ENCODE assay signal across 13 cellular contexts in the genomic region with DNA sequence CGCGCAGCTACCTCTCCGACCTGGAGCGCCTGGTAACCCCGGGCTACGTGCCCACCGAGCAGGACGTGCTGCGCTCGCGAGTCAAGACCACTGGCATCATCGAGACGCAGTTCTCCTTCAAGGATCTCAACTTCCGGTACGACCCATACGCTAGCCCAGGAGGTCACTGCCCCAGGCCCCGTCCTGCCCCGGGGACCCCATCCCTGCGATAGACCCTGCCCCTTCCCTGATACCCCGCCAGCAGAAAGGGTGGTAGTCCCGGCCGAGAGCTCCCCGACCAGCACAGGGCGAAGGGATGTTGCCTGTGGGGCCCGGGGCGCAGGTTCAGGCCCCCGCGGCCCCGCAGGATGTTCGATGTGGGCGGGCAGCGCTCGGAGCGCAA. TPM values are rescaled to one million over a fixed set of nuclear protein-coding genes. Genes with fewer than 3 reads are reported as not detected.
DNase-seq lines count a peak whose midpoint lies in the region; ATAC-seq and TF ChIP-seq lines count a peak whose summit lies in the region.
"Had no signal": no experiment of that assay in that cellular context is flagged by ENCODE, and none has a peak within 500 bp of the region (broad histone marks: within the 10 kb centered on the region; RNA-seq: fewer than 3 reads in every experiment).

No MANE protein-coding gene starts in this region.

- no peaks in the 10 kb centered on the region for H3K36me3 ChIP-seq in CD8-positive, alpha-beta T cell (ENCODE audit: insufficient read depth, low read length)
- H3K36me3 ChIP-seq in skeletal muscle satellite cell (ENCODE audit: insufficient read depth, low read length), result no peaks in the 10 kb centered on the region

- intact Hi-C loops in CD8-positive, alpha-beta T cell (cut with DNase I, micrococcal nuclease), result loop anchor here (1.0 to 5.0 kb wide), 5 partner anchors 33 to 359 kb away; no protein-coding TSS in a partner anchor
- intact Hi-C loops in activated B cell treated with CpG ODN at 0.5 μM for 24 hours (cut with micrococcal nuclease), result loop anchor here (1.0 to 5.0 kb wide), 5 partner anchors 39 to 1176 kb away; partner anchors contain the start of genes DALRD3 and SEMA3F

- CTCF ChIA-PET in CD8-positive, alpha-beta T cell (lab: Charles Lee), result interaction anchor here (0.8 to 10.0 kb wide), 32 partner anchors 8 to 293 kb away, joined by 3 to 197 read pairs (median 7); partner anchors contain the start of genes GNAI2, IFRD2, LSMEM2 and SEMA3B
- CTCF ChIA-PET in activated B cell treated with CpG ODN at 0.5 μM for 24 hours (lab: Charles Lee), result interaction anchor here (0.5 to 5.4 kb wide), 13 partner anchors 26 to 905 kb away, joined by 3 to 100 read pairs (median 6); partner anchors contain the start of genes GNAI2 and IFRD2

- peak overlapping the region; percentile 64 for H3K4me2 ChIP-seq in skeletal muscle satellite cell (ENCODE audit: low read length)

- peaks cover 12% of the 10 kb centered on the region for H3K4me1 Mint-ChIP-seq in activated T-cell treated with anti-CD3 and anti-CD28 coated beads, Interleukin-2, amount 50 U/mL, for 72 hours (ENCODE audit: low read depth)
- H3K4me1 Mint-ChIP-seq in activated T-cell treated with anti-CD3 and anti-CD28 coated beads, Interleukin-2, amount 50 U/mL, for 4 hours (ENCODE audit: low read depth), result peaks cover 8% of the 10 kb centered on the region
- peaks cover 15% of the 10 kb centered on the region for H3K4me1 Mint-ChIP-seq in CD8-positive, alpha-beta T cell (ENCODE audit: low read depth)
- peaks cover 18% of the 10 kb centered on the region for H3K4me1 Mint-ChIP-seq in activated B cell treated with CpG ODN at 0.5 μM for 24 hours

- no peaks in the 10 kb centered on the region for H3K9me3 ChIP-seq in CD8-positive, alpha-beta T cell (ENCODE audit: low read length)
- no peaks in the 10 kb centered on the region for H3K9me3 ChIP-seq in skeletal muscle satellite cell (replicated peaks; ENCODE audit: low read length)

- H3K27me3 Mint-ChIP-seq in activated T-cell treated with anti-CD3 and anti-CD28 coated beads, Interleukin-2, amount 50 U/mL, for 72 hours (ENCODE audit: low read depth), result peaks cover 5% of the 10 kb centered on the region
- H3K27me3 Mint-ChIP-seq in activated T-cell treated with anti-CD3 and anti-CD28 coated beads, Interleukin-2, amount 50 U/mL, for 4 hours (ENCODE audit: low read depth), result peaks cover 8% of the 10 kb centered on the region
- peaks cover 6% of the 10 kb centered on the region for H3K27me3 Mint-ChIP-seq in CD8-positive, alpha-beta T cell (ENCODE audit: low read depth)
- H3K27me3 Mint-ChIP-seq in activated B cell treated with CpG ODN at 0.5 μM for 24 hours, result peaks cover 13% of the 10 kb centered on the region

- H3K4me3 ChIP-seq in CD8-positive, alpha-beta T cell (ENCODE audit: low read depth, low read length), result no peak overlapping the region
- H3K4me3 ChIP-seq in skeletal muscle satellite cell (ENCODE audit: low read length), result no peak overlapping the region

- no peak overlapping the region for H3K9ac ChIP-seq in skeletal muscle satellite cell (ENCODE audit: low read depth, low read length)

- H3K27ac ChIP-seq in CD8-positive, alpha-beta T cell (ENCODE audit: low read depth, low read length), result no peak overlapping the region
- H3K27ac ChIP-seq: RWPE1 had no signal

- H3K4me3 Mint-ChIP-seq in activated T-cell treated with anti-CD3 and anti-CD28 coated beads, Interleukin-2, amount 50 U/mL, for 72 hours, result peak overlapping the region; percentile 51 to 68
- H3K4me3 Mint-ChIP-seq in activated T-cell treated with anti-CD3 and anti-CD28 coated beads, Interleukin-2, amount 50 U/mL, for 4 hours, result no peak overlapping the region
- peak overlapping the region; percentile 42 for H3K4me3 Mint-ChIP-seq in CD8-positive, alpha-beta T cell
- H3K4me3 Mint-ChIP-seq in activated B cell treated with CpG ODN at 0.5 μM for 24 hours, result peak overlapping the region; percentile 32

- no peak for ATAC-seq in activated T-cell treated with anti-CD3 and anti-CD28 coated beads, Interleukin-2, amount 50 U/mL, for 72 hours (replicated peaks in 1 of 2)
- no peak for ATAC-seq in activated T-cell treated with anti-CD3 and anti-CD28 coated beads, Interleukin-2, amount 50 U/mL, for 4 hours
- no peak for ATAC-seq in CD8-positive, alpha-beta T cell
- no peak for ATAC-seq in activated B cell treated with CpG ODN at 0.5 μM for 24 hours (ENCODE audit: low read depth)

- H3K36me3 Mint-ChIP-seq in activated T-cell treated with anti-CD3 and anti-CD28 coated beads, Interleukin-2, amount 50 U/mL, for 72 hours (ENCODE audit: insufficient read depth in 2 of 2), result no peaks in the 10 kb centered on the region
- H3K36me3 Mint-ChIP-seq in activated T-cell treated with anti-CD3 and anti-CD28 coated beads, Interleukin-2, amount 50 U/mL, for 4 hours (ENCODE audit: insufficient read depth), result no peaks in the 10 kb centered on the region
- H3K36me3 Mint-ChIP-seq in CD8-positive, alpha-beta T cell, result no peaks in the 10 kb centered on the region
- H3K36me3 Mint-ChIP-seq in activated B cell treated with CpG ODN at 0.5 μM for 24 hours (ENCODE audit: low read depth), result no peaks in the 10 kb centered on the region

- TF ChIP-seq CTCF in CD8-positive, alpha-beta T cell (IDR thresholded peaks at IDR 0.05), result no peak
- TF ChIP-seq CTCF in activated B cell treated with CpG ODN at 0.5 μM for 24 hours (IDR thresholded peaks at IDR 0.05), result no peak

- no peak for DNase-seq in activated T-cell treated with anti-CD3 and anti-CD28 coated beads, Interleukin-2, amount 50 U/mL, for 72 hours
- no peak for DNase-seq in activated T-cell treated with anti-CD3 and anti-CD28 coated beads, Interleukin-2, amount 50 U/mL, for 4 hours
- no peak for DNase-seq in CD8-positive, alpha-beta T cell
- DNase-seq in activated B cell treated with CpG ODN at 0.5 μM for 24 hours (no peak), DMS 273 treated with DMSO at 0.1 percent for 48 hours (lab: John Stamatoyannopoulos, UW) (no peak)
- DNase-seq in activated naive CD4-positive, alpha-beta T cell (lab: John Stamatoyannopoulos, UW), result no peak
- DNase-seq: NCI-H2029, NCI-H510A had no signal

- POLR2A ChIA-PET in CD8-positive, alpha-beta T cell (lab: Charles Lee), result interaction anchor here (1.1 kb wide), 1 partner anchor 28 kb away, joined by 3 read pairs; no protein-coding TSS in a partner anchor
- POLR2A ChIA-PET in activated B cell treated with CpG ODN at 0.5 μM for 24 hours (lab: Charles Lee), result interaction anchor here (1.1 to 2.4 kb wide), 5 partner anchors 12 to 78 kb away, joined by 4 to 23 read pairs (median 6); no protein-coding TSS in a partner anchor

- H3K4me1 ChIP-seq in CD8-positive, alpha-beta T cell (ENCODE audit: insufficient read depth, low read length), result peaks cover 20% of the 10 kb centered on the region
- H3K4me1 ChIP-seq in skeletal muscle satellite cell (ENCODE audit: control insufficient read depth, insufficient read depth, low read length), result peaks cover 12% of the 10 kb centered on the region

- peaks cover 7% of the 10 kb centered on the region for H3K27me3 ChIP-seq in CD8-positive, alpha-beta T cell (ENCODE audit: insufficient read depth, low read length)
- H3K27me3 ChIP-seq in skeletal muscle satellite cell (ENCODE audit: control insufficient read depth, insufficient read depth, low read length), result peaks cover 40% of the 10 kb centered on the region

- no peaks in the 10 kb centered on the region for H3K9me3 Mint-ChIP-seq in activated T-cell treated with anti-CD3 and anti-CD28 coated beads, Interleukin-2, amount 50 U/mL, for 72 hours
- H3K9me3 Mint-ChIP-seq in activated T-cell treated with anti-CD3 and anti-CD28 coated beads, Interleukin-2, amount 50 U/mL, for 4 hours, result no peaks in the 10 kb centered on the region
- no peaks in the 10 kb centered on the region for H3K9me3 Mint-ChIP-seq in CD8-positive, alpha-beta T cell
- no peaks in the 10 kb centered on the region for H3K9me3 Mint-ChIP-seq in activated B cell treated with CpG ODN at 0.5 μM for 24 hours
- H3K9me3 Mint-ChIP-seq: CD4-positive, alpha-beta T cell had no signal

- H3K27ac Mint-ChIP-seq in activated T-cell treated with anti-CD3 and anti-CD28 coated beads, Interleukin-2, amount 50 U/mL, for 72 hours, result no peak overlapping the region
- H3K27ac Mint-ChIP-seq in CD8-positive, alpha-beta T cell, result no peak overlapping the region
- H3K27ac Mint-ChIP-seq in activated B cell treated with CpG ODN at 0.5 μM for 24 hours, result no peak overlapping the region

RNA-seq across cellular contexts. Expression of gene GNAT1, which starts 2.3 kb away (rescaled TPM):
- not detected for total RNA-seq in activated T-cell treated with anti-CD3 and anti-CD28 coated beads, Interleukin-2, amount 50 U/mL, for 72 hours
- not detected for total RNA-seq in activated T-cell treated with anti-CD3 and anti-CD28 coated beads, Interleukin-2, amount 50 U/mL, for 4 hours
- total RNA-seq in CD8-positive, alpha-beta T cell, result under 1 TPM; 0.28 to 0.30 TPM
- not detected in 2 replicates for total RNA-seq in activated B cell treated with CpG ODN at 0.5 μM for 24 hours
- total RNA-seq in skeletal muscle satellite cell (2012; rRNA removed), result not detected in 2 replicates
- total RNA-seq: Calu3, K562 had no signal

RNA-seq across cellular contexts. Expression of gene SLC38A3, which starts 11.3 kb away (rescaled TPM):
- total RNA-seq in activated T-cell treated with anti-CD3 and anti-CD28 coated beads, Interleukin-2, amount 50 U/mL, for 72 hours, result not detected
- under 1 TPM in 2 of 3 donors, not detected in 1; 0.08 to 0.52 TPM for total RNA-seq in activated T-cell treated with anti-CD3 and anti-CD28 coated beads, Interleukin-2, amount 50 U/mL, for 4 hours
- 1 to 10 TPM; 4.8 to 7.2 TPM for total RNA-seq in CD8-positive, alpha-beta T cell
- not detected in 2 replicates for total RNA-seq in activated B cell treated with CpG ODN at 0.5 μM for 24 hours
- not detected in 2 replicates for total RNA-seq in skeletal muscle satellite cell (2012; rRNA removed)
- total RNA-seq: Calu3 had no signal

RNA-seq across cellular contexts. Expression of gene SEMA3F, which starts 38.6 kb away (rescaled TPM):
- total RNA-seq in activated T-cell treated with anti-CD3 and anti-CD28 coated beads, Interleukin-2, amount 50 U/mL, for 72 hours, result under 1 TPM in 1 of 2 donors, not detected in 1; 0.25 TPM
- under 1 TPM; 0.19 to 0.24 (median 0.23) TPM for total RNA-seq in activated T-cell treated with anti-CD3 and anti-CD28 coated beads, Interleukin-2, amount 50 U/mL, for 4 hours
- total RNA-seq in CD8-positive, alpha-beta T cell, result under 1 TPM; 0.14 to 0.41 TPM
- total RNA-seq in activated B cell treated with CpG ODN at 0.5 μM for 24 hours, result 0.34 TPM in 1 of 2 replicates, not detected in the other
- 2.2 and 3.0 TPM in 2 replicates for total RNA-seq in skeletal muscle satellite cell (2012; rRNA removed)

RNA-seq across cellular contexts. Expression of gene GNAI2, which starts 42.3 kb away (rescaled TPM):
- total RNA-seq in activated T-cell treated with anti-CD3 and anti-CD28 coated beads, Interleukin-2, amount 50 U/mL, for 72 hours, result 100 to 1,000 TPM; 263 to 272 TPM
- 100 to 1,000 TPM; 160 to 175 (median 172) TPM for total RNA-seq in activated T-cell treated with anti-CD3 and anti-CD28 coated beads, Interleukin-2, amount 50 U/mL, for 4 hours
- total RNA-seq in CD8-positive, alpha-beta T cell, result 100 to 1,000 TPM; 185 to 192 TPM
- 281 and 295 TPM in 2 replicates for total RNA-seq in activated B cell treated with CpG ODN at 0.5 μM for 24 hours
- 223 and 229 TPM in 2 replicates for total RNA-seq in skeletal muscle satellite cell (2012; rRNA removed)
